ENCODE assay signal across 18 cellular contexts in the genomic region with DNA sequence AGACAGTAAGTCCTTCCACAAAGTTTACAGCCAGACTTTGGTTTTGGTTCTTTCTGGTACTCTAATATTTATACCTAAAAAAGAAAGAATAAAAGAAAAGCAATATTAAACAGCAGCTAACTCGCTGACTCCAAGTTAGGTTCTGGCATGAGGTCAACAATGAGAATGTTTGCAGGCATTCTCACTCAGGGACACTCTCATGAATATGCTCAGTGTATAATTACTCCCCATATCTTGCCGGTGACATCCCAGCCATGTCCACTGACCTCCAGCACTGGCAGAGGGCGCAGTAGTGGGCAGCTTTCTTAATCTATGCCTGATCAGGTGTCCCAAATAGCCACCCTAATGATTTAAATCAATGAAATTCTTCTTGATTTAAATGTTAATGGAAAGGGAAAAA.
A peak's percentile ranks its signal among the peaks of the same experiment; 100 is the strongest.
DNase-seq lines count a peak whose midpoint lies in the region; ATAC-seq and TF ChIP-seq lines count a peak whose summit lies in the region.
"Had no signal": no experiment of that assay in that cellular context is flagged by ENCODE, and none has a peak within 500 bp of the region (broad histone marks: within the 10 kb centered on the region; RNA-seq: fewer than 3 reads in every experiment).

No MANE protein-coding gene starts in this region.

- no peak for TF ChIP-seq POLR2A in uterus (IDR thresholded peaks at IDR 0.05)

- peaks cover 2% of the 10 kb centered on the region for H3K27me3 Mint-ChIP-seq in GM23338 (ENCODE audit: insufficient read depth, low read depth, poor library complexity)

- no peak for DNase-seq in GM23338 (ENCODE audit: low spot score)
- DNase-seq in astrocyte of the hippocampus (ENCODE audit: low read depth, low spot score) = peak; percentile 54
- no peak for DNase-seq in left lung
- no peak for DNase-seq in uterus
- no peak for DNase-seq in amniotic stem cell (lab: John Stamatoyannopoulos, UW)
- DNase-seq in C1 segment of cervical spinal cord (lab: John Stamatoyannopoulos, UW) = no peak
- DNase-seq: Caco-2, DMS53, HFFc6, KG1, MG63, NCI-H1105, NCI-H1694 treated with DMSO at 0.1 percent for 48 hours, NCI-H446 treated with DMSO at 0.1 percent for 48 hours, NCI-H774, Right ventricle myocardium superior, SK-N-SH had no signal

- H3K9me3 Mint-ChIP-seq in GM23338 = no peaks in the 10 kb centered on the region
- H3K9me3 Mint-ChIP-seq: HFFc6 had no signal

- H3K36me3 ChIP-seq in GM23338 (ENCODE audit: insufficient read depth) = no peaks in the 10 kb centered on the region
- H3K36me3 ChIP-seq in left lung = no peaks in the 10 kb centered on the region
- no peaks in the 10 kb centered on the region for H3K36me3 ChIP-seq in uterus

- ATAC-seq in GM23338 (peak; percentile 53), left lung (peak; percentile 24), GM18520 (IDR thresholded peaks at IDR 0.05; ENCODE audit: unreplicated experiment) (no peak)

- H3K4me1 ChIP-seq in GM23338 (ENCODE audit: insufficient read depth) (peaks cover 70% of the 10 kb centered on the region), left lung (peaks cover 0 to 6% of the 10 kb centered on the region in 2 donors), uterus (peaks cover 0 to 12% of the 10 kb centered on the region in 2 donors)
- H3K4me1 ChIP-seq: Caco-2 had no signal

- peaks cover 3% of the 10 kb centered on the region; the same call in 1 of the 2 replicates for H3K79me2 ChIP-seq in GM23338 (replicated peaks; ENCODE audit: insufficient read depth)

- H3K27me3 ChIP-seq in GM23338 (ENCODE audit: insufficient read depth) = no peaks in the 10 kb centered on the region
- H3K27me3 ChIP-seq in left lung = no peaks in the 10 kb centered on the region
- no peaks in the 10 kb centered on the region for H3K27me3 ChIP-seq in uterus
- H3K27me3 ChIP-seq: MG63 had no signal

- intact Hi-C loops in left lung (cut with DNase I) (no loop called here), uterus (cut with DNase I; ENCODE audit: low total_unique reads) (no loop called here)

- peak overlapping the region; percentile 71; the same call in 1 of the 2 replicates for H3K27ac Mint-ChIP-seq in GM23338

- no peaks in the 10 kb centered on the region for H4K20me1 ChIP-seq in GM23338 (replicated peaks; ENCODE audit: insufficient read depth)

- peak overlapping the region; percentile 40 for H3K4me2 ChIP-seq in GM23338
- H3K4me2 ChIP-seq: SK-N-SH had no signal

- H3K9me3 ChIP-seq in left lung = no peaks in the 10 kb centered on the region
- H3K9me3 ChIP-seq in uterus = no peaks in the 10 kb centered on the region
- H3K9me3 ChIP-seq: Caco-2, MG63, SK-N-SH had no signal

- H3K4me3 Mint-ChIP-seq in GM23338 = no peak overlapping the region
- H3K4me3 Mint-ChIP-seq: HFFc6 had no signal

- H3K4me3 ChIP-seq in GM23338 (no peak overlapping the region), left lung (no peak overlapping the region), uterus (no peak overlapping the region)
- H3K4me3 ChIP-seq: MG63 had no signal

- no peaks in the 10 kb centered on the region for H3F3A ChIP-seq in GM23338 (replicated peaks; ENCODE audit: low read depth)

- H3K4me1 Mint-ChIP-seq in GM23338 = peaks cover 81% of the 10 kb centered on the region

- no peak overlapping the region for H3K27ac ChIP-seq in GM23338 (ENCODE audit: low read depth)
- no peak overlapping the region for H3K27ac ChIP-seq in left lung
- peak overlapping the region; percentile 96 for H3K27ac ChIP-seq in uterus

- TF ChIP-seq CTCF in GM23338 (conservative IDR thresholded peaks at IDR 0.05; ENCODE audit: low read depth in 2 of 2) (peak; percentile 23 to 24; a peak in 3 of 4 replicates), left lung (IDR thresholded peaks at IDR 0.05) (no peak), uterus (IDR thresholded peaks at IDR 0.05) (no peak)

- H3K36me3 Mint-ChIP-seq in GM23338 (ENCODE audit: low read depth) = no peaks in the 10 kb centered on the region

- H3K9me2 ChIP-seq in GM23338 (ENCODE audit: insufficient read depth) = no peaks in the 10 kb centered on the region
- H3K9me2 ChIP-seq: SK-N-SH had no signal

- no peak overlapping the region for H2AFZ ChIP-seq in GM23338

TF ChIP-seq in GM23338, 12 proteins besides CTCF, POLR2A, EP300 and RAD21:
- no peak for TF ChIP-seq EZH2phosphoT487 (IDR thresholded peaks at IDR 0.05; ENCODE audit: unreplicated experiment)
- TF ChIP-seq EZH2 (IDR thresholded peaks at IDR 0.05; ENCODE audit: low read depth, unreplicated experiment) = no peak
- no peak for TF ChIP-seq STAT1 (IDR thresholded peaks at IDR 0.05; ENCODE audit: unreplicated experiment)

Comparison
In these comparisons a context has a peak if more than half of its experiments do, and no peak if none do; other contexts are left out.
1. H3K27ac ChIP-seq: peak in uterus (2 of 2); none in GM23338 (single experiment) and left lung (0 of 2).
2. CTCF ChIP-seq: peak in GM23338 (2 of 2); none in left lung (0 of 2) and uterus (0 of 4).